In the genomic region with DNA sequence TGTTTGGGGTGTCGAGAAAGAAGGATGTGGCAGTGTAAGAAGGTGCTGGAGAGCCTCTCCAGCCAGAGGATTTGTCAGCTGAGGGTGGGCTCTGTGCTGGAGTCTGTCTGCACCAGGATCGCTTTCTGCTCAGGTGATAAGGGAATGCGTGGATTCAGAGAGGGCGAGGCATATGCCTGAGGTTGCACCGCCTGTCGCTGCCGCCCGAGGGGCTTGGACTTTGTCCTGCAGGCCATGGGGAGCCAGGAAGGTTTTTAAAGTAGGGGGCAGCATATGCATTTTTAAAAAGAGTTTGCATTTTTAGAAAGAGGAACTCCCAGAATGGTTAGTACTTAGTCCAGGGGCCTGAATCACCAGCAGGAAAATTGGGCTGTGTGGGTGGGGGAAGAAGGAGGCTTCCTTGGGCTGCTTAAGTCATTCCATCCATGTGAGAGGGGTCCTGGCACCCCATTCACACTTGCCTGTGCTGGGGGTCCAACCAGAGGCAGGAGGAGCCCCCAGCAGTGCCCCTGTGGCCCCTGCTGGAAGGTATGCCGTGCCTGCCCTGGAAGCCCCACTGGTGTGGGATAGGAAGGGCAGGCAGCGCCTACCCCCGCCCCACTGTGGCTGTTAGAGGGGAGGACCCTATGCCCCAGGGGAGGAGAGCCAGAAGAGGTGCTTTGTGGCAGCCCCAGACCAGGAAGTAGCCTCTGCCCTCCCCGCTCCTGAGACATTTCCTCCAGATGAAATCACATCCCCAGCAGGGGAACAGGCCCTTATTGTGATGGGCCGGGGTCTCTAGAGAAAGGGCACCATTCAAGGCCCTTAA, we compare ENCODE assay signal across 24 cellular contexts. TPM values are rescaled to one million over a fixed set of nuclear protein-coding genes. Genes with fewer than 3 reads are reported as not detected.
DNase-seq lines count a peak whose midpoint lies in the region; ATAC-seq, FAIRE-seq and TF ChIP-seq lines count a peak whose summit lies in the region.
"Had no signal": no experiment of that assay in that cellular context is flagged by ENCODE, and none has a peak within 500 bp of the region (broad histone marks: within the 10 kb centered on the region; RNA-seq: fewer than 3 reads in every experiment).

No MANE protein-coding gene starts in this region.

- 0 out of 7 replicates have a peak, but pooled peaks cover 0 to 4% (median 0%) of the 10 kb centered on the region in 3 experiments for H3K36me3 Mint-ChIP-seq in H9 (ENCODE audit: insufficient read depth in 1 of 3, low read depth in 3 of 3)
- no peaks in the 10 kb centered on the region for H3K36me3 Mint-ChIP-seq in neural progenitor cell
- H3K36me3 Mint-ChIP-seq: immature natural killer cell; naive thymus-derived CD8-positive, alpha-beta T cell had no signal

- no peak overlapping the region for H2BK15ac ChIP-seq in H9 (ENCODE audit: low read depth, low read length)

- intact Hi-C loops in endothelial cell of umbilical vein (cut with micrococcal nuclease): loop anchor here (5.0 kb wide), 1 partner anchor 34 kb away; a partner anchor contains a TSS

- ATAC-seq in gastroesophageal sphincter: no peak
- ATAC-seq in GM21825 (IDR thresholded peaks at IDR 0.05; ENCODE audit: unreplicated experiment): no peak
- ATAC-seq: activated naive CD8-positive, alpha-beta T cell treated with anti-CD3 and anti-CD28 coated beads, Interleukin-2, amount 50 U/mL, for 24 hours; naive thymus-derived CD8-positive, alpha-beta T cell; PC-3 had no signal

- POLR2A ChIA-PET in endothelial cell of umbilical vein (lab: Charles Lee): no interaction called here

- no peak overlapping the region for H3T11ph ChIP-seq in H9 (ENCODE audit: low read length)

- no peak overlapping the region for H4K5ac ChIP-seq in H9 (ENCODE audit: insufficient read length, low read depth, low read length)

- H3K36me3 ChIP-seq in endothelial cell of umbilical vein (ENCODE audit: control insufficient read depth in 2 of 2, extremely low read depth in 1 of 2, insufficient read depth in 2 of 2, low read length in 2 of 2): no peaks in the 10 kb centered on the region
- no peaks in the 10 kb centered on the region for H3K36me3 ChIP-seq in neural progenitor cell
- H3K36me3 ChIP-seq in gastroesophageal sphincter: no peaks in the 10 kb centered on the region
- H3K36me3 ChIP-seq: thoracic aorta had no signal

- no peak overlapping the region for H3K9ac ChIP-seq in H9 (ENCODE audit: extremely low read depth, insufficient read length, low read length)
- no peak overlapping the region for H3K9ac ChIP-seq in endothelial cell of umbilical vein (replicated peaks; ENCODE audit: extremely low read depth, insufficient read depth, low read length)
- H3K9ac ChIP-seq in neural progenitor cell: no peak overlapping the region

- H3K23me2 ChIP-seq in H9 (ENCODE audit: insufficient read length, low read depth, low read length, poor library complexity, severe bottlenecking): peaks cover 4% of the 10 kb centered on the region

- no peak for TF ChIP-seq POLR2A in endothelial cell of umbilical vein (IDR thresholded peaks at IDR 0.05; ENCODE audit: low read depth, low read length)
- no peak for TF ChIP-seq POLR2A in gastroesophageal sphincter (IDR thresholded peaks at IDR 0.05)

- peak; percentile 78 for FAIRE-seq in endothelial cell of umbilical vein (lab: Jason Lieb, UNC)

- H3K14ac ChIP-seq in H9 (ENCODE audit: insufficient read depth, low read length): no peak overlapping the region

- H4K91ac ChIP-seq in H9 (ENCODE audit: insufficient read length, low read depth, low read length): no peak overlapping the region

- H3K18ac ChIP-seq in H9 (ENCODE audit: insufficient read length, low read depth, low read length): no peak overlapping the region

- H3K27ac Mint-ChIP-seq in H9: peak overlapping the region in 1 of 3 experiments; percentile 72; a peak in 1 of 7 replicates
- H3K27ac Mint-ChIP-seq in neural progenitor cell: peak overlapping the region; percentile 0
- H3K27ac Mint-ChIP-seq: activated naive CD8-positive, alpha-beta T cell treated with anti-CD3 and anti-CD28 coated beads, Interleukin-2, amount 50 U/mL, for 24 hours; activated T-helper 2 cell treated with anti-CD3 and anti-CD28 coated beads, Interferon-gamma antibody, Interleukin-2, Interleukin-4, amounts not matched to agents 10 μg/mL and 5 μg/mL and 100 μg/mL, durations not matched to agents 14 hours and 24 hours and 36 hours; immature natural killer cell had no signal

- no peaks in the 10 kb centered on the region for H3K27me3 ChIP-seq in H9 (ENCODE audit: insufficient read depth, low read length)
- H3K27me3 ChIP-seq in endothelial cell of umbilical vein (ENCODE audit: control insufficient read depth in 2 of 2, insufficient read depth in 2 of 2, low read length in 2 of 2): no peaks in the 10 kb centered on the region
- H3K27me3 ChIP-seq in neural progenitor cell: no peaks in the 10 kb centered on the region
- no peaks in the 10 kb centered on the region for H3K27me3 ChIP-seq in gastroesophageal sphincter
- H3K27me3 ChIP-seq: dorsolateral prefrontal cortex, esophagus squamous epithelium had no signal

- dilution Hi-C loops in endothelial cell of umbilical vein (cut with MboI; ENCODE audit: extremely low pct_ligation_motif_present, low sequenced_read_pairs): no loop called here

- BruUV-seq in endothelial cell of umbilical vein (replicated peaks; lab: Mats Ljungman, UMichigan): no TSS peak

- peak overlapping the region; percentile 21 to 55; a peak in 3 of 5 replicates for H3K4me3 Mint-ChIP-seq in H9
- H3K4me3 Mint-ChIP-seq in neural progenitor cell: peak overlapping the region; percentile 86
- H3K4me3 Mint-ChIP-seq: activated naive CD8-positive, alpha-beta T cell treated with anti-CD3 and anti-CD28 coated beads, Interleukin-2, amount 50 U/mL, for 24 hours; immature natural killer cell; naive thymus-derived CD8-positive, alpha-beta T cell had no signal

- H2AFZ ChIP-seq in H9 (ENCODE audit: low read length): no peak overlapping the region
- no peak overlapping the region for H2AFZ ChIP-seq in endothelial cell of umbilical vein (ENCODE audit: low read depth, low read length)
- no peak overlapping the region for H2AFZ ChIP-seq in neural progenitor cell (replicated peaks)

- H2BK12ac ChIP-seq in H9 (ENCODE audit: insufficient read length, low read depth, low read length): no peak overlapping the region

- peaks cover 5% of the 10 kb centered on the region; the same call in 1 of the 2 replicates for H3K4me1 ChIP-seq in H9 (ENCODE audit: insufficient read depth, low read length)
- H3K4me1 ChIP-seq in endothelial cell of umbilical vein (ENCODE audit: control insufficient read depth, extremely low read depth, insufficient read depth, low read length): peaks cover 28% of the 10 kb centered on the region
- H3K4me1 ChIP-seq in neural progenitor cell: peaks cover 39% of the 10 kb centered on the region
- peaks cover 0 to 34% (median 13%) of the 10 kb centered on the region in 3 donors for H3K4me1 ChIP-seq in gastroesophageal sphincter

- no peak overlapping the region for H2BK20ac ChIP-seq in H9 (ENCODE audit: low read depth, low read length, poor library complexity, severe bottlenecking)

- H2BK5ac ChIP-seq in H9 (ENCODE audit: insufficient read length, low read length): no peak overlapping the region

- no peak overlapping the region for H4K8ac ChIP-seq in H9 (replicated peaks; ENCODE audit: insufficient read length, low read depth, low read length)

- H3K27ac ChIP-seq in H9 (ENCODE audit: insufficient read length, low read depth, low read length) (no peak overlapping the region), endothelial cell of umbilical vein (ENCODE audit: insufficient read depth, low read depth, low read length) (no peak overlapping the region), neural progenitor cell (no peak overlapping the region), gastroesophageal sphincter (peak overlapping the region in 1 of 4 donors; percentile 15)
- H3K27ac ChIP-seq: esophagus squamous epithelium, thoracic aorta had no signal

- H3K9me1 ChIP-seq in endothelial cell of umbilical vein (replicated peaks; ENCODE audit: control insufficient read depth, extremely low read depth, insufficient read depth, low read length): no peaks in the 10 kb centered on the region

- no peak overlapping the region for H2BK120ac ChIP-seq in H9 (ENCODE audit: low read depth, low read length, poor library complexity, severe bottlenecking)

- peaks cover 18% of the 10 kb centered on the region for H3F3A ChIP-seq in neural progenitor cell (ENCODE audit: low read depth)

- H3K4me1 Mint-ChIP-seq in H9 (peaks cover 46 to 55% of the 10 kb centered on the region in 2 experiments), neural progenitor cell (peaks cover 60% of the 10 kb centered on the region)
- H3K4me1 Mint-ChIP-seq: activated naive CD8-positive, alpha-beta T cell treated with anti-CD3 and anti-CD28 coated beads, Interleukin-2, amount 50 U/mL, for 24 hours had no signal

- H3K4me3 ChIP-seq in endothelial cell of umbilical vein (replicated peaks in 1 of 3; ENCODE audit: insufficient read depth in 1 of 3, low read depth in 1 of 3, low read length in 3 of 3) (no peak overlapping the region), neural progenitor cell (no peak overlapping the region), gastroesophageal sphincter (no peak overlapping the region)
- H3K4me3 ChIP-seq: esophagus squamous epithelium, thoracic aorta had no signal

- no peaks in the 10 kb centered on the region for H3K9me3 ChIP-seq in H9 (ENCODE audit: control insufficient read depth, low read depth, low read length)
- H3K9me3 ChIP-seq in endothelial cell of umbilical vein (replicated peaks; ENCODE audit: control insufficient read depth, insufficient read depth, low read length): no peaks in the 10 kb centered on the region
- no peaks in the 10 kb centered on the region for H3K9me3 ChIP-seq in neural progenitor cell (ENCODE audit: low read depth)
- no peaks in the 10 kb centered on the region for H3K9me3 ChIP-seq in gastroesophageal sphincter
- H3K9me3 ChIP-seq: esophagus squamous epithelium, thoracic aorta had no signal

- no peaks in the 10 kb centered on the region; the same call in 1 of the 2 replicates for H3K79me2 ChIP-seq in H9 (ENCODE audit: insufficient read depth, low read length)
- H3K79me2 ChIP-seq in endothelial cell of umbilical vein (ENCODE audit: control insufficient read depth, insufficient read depth, low read length): no peaks in the 10 kb centered on the region
- H3K79me2 ChIP-seq in neural progenitor cell (ENCODE audit: low read depth): no peaks in the 10 kb centered on the region

- H2AK5ac ChIP-seq in H9 (ENCODE audit: insufficient read length, low read length): no peak overlapping the region

- H4K20me1 ChIP-seq in H9 (ENCODE audit: control insufficient read depth, insufficient read depth, insufficient read length) (no peaks in the 10 kb centered on the region), endothelial cell of umbilical vein (replicated peaks; ENCODE audit: control insufficient read depth, extremely low read depth, insufficient read depth, low read length) (no peaks in the 10 kb centered on the region), neural progenitor cell (ENCODE audit: low read depth) (no peaks in the 10 kb centered on the region)

- no peaks in the 10 kb centered on the region for H3K27me3 Mint-ChIP-seq in H9 (ENCODE audit: low read depth)
- H3K27me3 Mint-ChIP-seq in neural progenitor cell (ENCODE audit: insufficient read depth, low read depth): peaks cover 3% of the 10 kb centered on the region
- H3K27me3 Mint-ChIP-seq: activated naive CD8-positive, alpha-beta T cell treated with anti-CD3 and anti-CD28 coated beads, Interleukin-2, amount 50 U/mL, for 24 hours; naive thymus-derived CD8-positive, alpha-beta T cell had no signal

- no peaks in the 10 kb centered on the region for H3K79me1 ChIP-seq in H9 (ENCODE audit: insufficient read depth, low read depth, low read length, poor library complexity, severe bottlenecking)

- no peak overlapping the region for H3K4ac ChIP-seq in H9 (ENCODE audit: low read depth, low read length)

- H3K9me3 Mint-ChIP-seq in H9 (no peaks in the 10 kb centered on the region), neural progenitor cell (no peaks in the 10 kb centered on the region)
- H3K9me3 Mint-ChIP-seq: activated naive CD8-positive, alpha-beta T cell treated with anti-CD3 and anti-CD28 coated beads, Interleukin-2, amount 50 U/mL, for 24 hours; activated T-helper 2 cell treated with anti-CD3 and anti-CD28 coated beads, Interferon-gamma antibody, Interleukin-2, Interleukin-4, amounts not matched to agents 10 μg/mL and 5 μg/mL and 100 μg/mL, durations not matched to agents 14 hours and 24 hours and 36 hours; immature natural killer cell; naive thymus-derived CD8-positive, alpha-beta T cell had no signal

- H3K4me2 ChIP-seq in H9 (ENCODE audit: insufficient read depth, insufficient read length, low read length) (no peak overlapping the region), endothelial cell of umbilical vein (ENCODE audit: insufficient read depth, low read length) (no peak overlapping the region), neural progenitor cell (no peak overlapping the region)

- H3K23ac ChIP-seq in H9 (ENCODE audit: insufficient read length, low read depth, low read length): no peak overlapping the region

- TF ChIP-seq CTCF in H9 (conservative IDR thresholded peaks at IDR 0.05) (peak; percentile 18; the same call in 1 of the 3 replicates), endothelial cell of umbilical vein (IDR thresholded peaks at IDR 0.05; ENCODE audit: extremely low read depth in 1 of 2, insufficient read depth in 1 of 2, low read depth in 1 of 2, low read length in 2 of 2) (no peak), neural progenitor cell (IDR thresholded peaks at IDR 0.05) (no peak), gastroesophageal sphincter (IDR thresholded peaks at IDR 0.05) (no peak)

- CTCF ChIA-PET in endothelial cell of umbilical vein (lab: Charles Lee): interaction anchor here (0.7 kb wide), 1 partner anchor 17 kb away, joined by 5 read pairs; no protein-coding TSS in a partner anchor

- no CpG with 5 or more reads among the region's 13 CpGs for WGBS in H9 (ENCODE audit: extremely low coverage, insufficient read length, low lambda C conversion rate)
- WGBS in gastroesophageal sphincter (ENCODE audit: low coverage in 1 of 2), 2 donors: 87% methylated on average over 4 to 9 of the region's 13 CpGs

- H3K56ac ChIP-seq in H9 (ENCODE audit: insufficient read length, low read depth, low read length): no peak overlapping the region

- TF ChIP-seq EP300 in gastroesophageal sphincter (IDR thresholded peaks at IDR 0.05): no peak

- DNase-seq in H9 (no peak), NOMO-1 treated with DMSO at 0.1 percent for 48 hours (lab: John Stamatoyannopoulos, UW; ENCODE audit: unreplicated experiment) (peak; percentile 56), endothelial cell of umbilical vein (ENCODE audit: low read depth, low spot score) (no peak), neural progenitor cell (ENCODE audit: low spot score) (no peak), HCEC 1CT (no peak), Ammon's horn (ENCODE audit: low spot score) (no peak)
- DNase-seq: activated CD4-positive, alpha-beta T cell treated with anti-CD3 and anti-CD28 coated beads for 1 hour; activated naive CD8-positive, alpha-beta T cell treated with anti-CD3 and anti-CD28 coated beads, Interleukin-2, amount 50 U/mL, for 24 hours; DMS153; dorsolateral prefrontal cortex; esophagus squamous epithelium; immature natural killer cell; mammary epithelial cell; naive thymus-derived CD8-positive, alpha-beta T cell; NCI-H1092 treated with DMSO at 0.1 percent for 48 hours; NCI-H2107; NCI-H524 treated with DMSO at 0.1 percent for 48 hours; PC-3; stimulated activated CD4-positive, alpha-beta T cell treated with anti-CD3 and anti-CD28 coated beads, Interleukin-12 subunit alpha, Interleukin-12 subunit beta, amount 100 ng/mL, for 4 hours; T1000 had no signal

RNA-seq across cellular contexts. Expression of a gene that starts 35.8 kb away (rescaled TPM):
- total RNA-seq in H9 (2021): 12.9 and 13.9 TPM in 2 replicates
- total RNA-seq in endothelial cell of umbilical vein: 0.82 and 1.8 TPM in 2 replicates
- 0.98 and 1.1 TPM in 2 replicates for polyA plus RNA-seq in endothelial cell of umbilical vein
- polyA plus RNA-seq in endothelial cell of umbilical vein (2011; cell fraction: cytosol; rRNA removed): 0.49 and 0.62 TPM in 2 replicates
- 1.5 and 2.2 TPM in 2 replicates for polyA plus RNA-seq in endothelial cell of umbilical vein (2011; cell fraction: nucleus; rRNA removed)
- polyA plus RNA-seq in endothelial cell of umbilical vein (2012): 0.72 and 2.0 TPM in 2 replicates
- 1.3 and 1.5 TPM in 2 replicates for polyA minus RNA-seq in endothelial cell of umbilical vein
- polyA minus RNA-seq in endothelial cell of umbilical vein (2011; cell fraction: cytosol; rRNA and poly(A)+ RNA removed): 0.31 TPM
- polyA minus RNA-seq in endothelial cell of umbilical vein (2011; cell fraction: nucleus; rRNA and poly(A)+ RNA removed): 0.63 and 1.0 TPM in 2 replicates
- 1.9 and 5.8 TPM in 2 replicates for total RNA-seq in neural progenitor cell (ENCODE audit: low replicate concordance)
- under 1 TPM; 0.10 to 0.78 (median 0.19) TPM for total RNA-seq in gastroesophageal sphincter

RNA-seq across cellular contexts. Expression of a gene that starts 36.5 kb away (rescaled TPM):
- total RNA-seq in H9 (2021) (4.3 and 4.5 TPM in 2 replicates), endothelial cell of umbilical vein (3.5 and 4.7 TPM in 2 replicates), neural progenitor cell (ENCODE audit: low replicate concordance) (1.1 and 4.6 TPM in 2 replicates), gastroesophageal sphincter (1 to 10 TPM; 1.5 to 5.6 (median 3.4) TPM)
- 2.5 and 2.9 TPM in 2 replicates for polyA plus RNA-seq in endothelial cell of umbilical vein
- polyA plus RNA-seq in endothelial cell of umbilical vein (2011; cell fraction: cytosol; rRNA removed): 2.1 and 2.6 TPM in 2 replicates
- 3.7 and 4.6 TPM in 2 replicates for polyA plus RNA-seq in endothelial cell of umbilical vein (2011; cell fraction: nucleus; rRNA removed)
- polyA plus RNA-seq in endothelial cell of umbilical vein (2012): 3.1 and 3.7 TPM in 2 replicates
- polyA minus RNA-seq in endothelial cell of umbilical vein: 3.9 and 4.6 TPM in 2 replicates
- 1.7 TPM for polyA minus RNA-seq in endothelial cell of umbilical vein (2011; cell fraction: cytosol; rRNA and poly(A)+ RNA removed)
- 2.9 and 4.1 TPM in 2 replicates for polyA minus RNA-seq in endothelial cell of umbilical vein (2011; cell fraction: nucleus; rRNA and poly(A)+ RNA removed)
- polyA plus RNA-seq: immature natural killer cell; naive thymus-derived CD8-positive, alpha-beta T cell had no signal
